6 cellular contexts compared by ENCODE assay signal in the genomic region with DNA sequence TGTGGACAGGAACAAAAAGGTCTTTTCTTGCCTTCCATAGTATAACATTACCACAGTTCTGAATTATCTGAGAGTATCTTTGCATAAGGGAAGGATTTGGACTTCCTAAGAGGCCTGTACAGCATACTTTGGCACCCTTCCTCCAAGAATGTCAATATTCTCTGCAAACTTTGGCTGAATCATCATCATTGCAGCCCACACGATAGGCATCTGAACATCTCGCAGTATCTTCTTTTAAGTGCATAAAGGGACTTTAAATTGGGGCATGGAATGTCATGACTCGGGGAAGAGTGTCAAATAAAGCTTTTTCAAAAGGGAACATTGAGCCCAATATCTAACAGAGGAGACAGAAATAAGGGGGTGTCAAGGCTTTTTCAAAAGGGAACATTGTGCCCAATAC.
"Had no signal": no experiment of that assay in that cellular context is flagged by ENCODE, and none has a peak within 500 bp of the region (broad histone marks: within the 10 kb centered on the region; RNA-seq: fewer than 3 reads in every experiment).

No MANE protein-coding gene starts in this region.

- H3K4me1 Mint-ChIP-seq: H9, IgD-negative memory B cell had no signal

- H3K27ac Mint-ChIP-seq: H9, IgD-negative memory B cell had no signal

- ATAC-seq: HepG2 had no signal

- H3K4me3 Mint-ChIP-seq: H9, IgD-negative memory B cell had no signal

- H3K4me3 ChIP-seq: GM23248 had no signal

- DNase-seq: GM23248, H9, HCEC 1CT, KBM-7 had no signal

- H3K27me3 Mint-ChIP-seq: IgD-negative memory B cell had no signal

- H3K9me3 Mint-ChIP-seq: H9 had no signal
